ENCODE assay signal across 22 cellular contexts in the genomic region with DNA sequence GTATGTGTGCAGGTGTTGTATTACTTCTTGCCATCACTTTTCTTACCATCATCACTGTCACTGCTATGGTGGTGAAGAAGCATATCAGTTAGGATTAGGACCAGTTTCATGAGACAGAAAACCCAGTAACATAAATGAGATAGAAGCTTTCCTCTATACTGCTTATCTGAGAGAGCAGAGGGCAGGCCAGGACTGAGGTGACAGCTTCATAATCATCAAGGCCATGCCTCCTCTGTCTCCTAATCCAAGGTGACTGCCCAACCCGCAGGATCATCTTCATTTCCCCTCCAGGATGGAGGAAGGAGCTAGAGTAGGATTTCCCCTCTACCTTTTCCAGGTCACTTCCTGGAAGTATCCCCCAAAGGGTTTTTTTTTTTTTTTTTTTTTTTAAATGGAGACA. TPM values are rescaled to one million over a fixed set of nuclear protein-coding genes. Genes with fewer than 3 reads are reported as not detected.
A peak's percentile ranks its signal among the peaks of the same experiment; 100 is the strongest.
DNase-seq lines count a peak whose midpoint lies in the region; ATAC-seq and TF ChIP-seq lines count a peak whose summit lies in the region.
"Had no signal": no experiment of that assay in that cellular context is flagged by ENCODE, and none has a peak within 500 bp of the region (broad histone marks: within the 10 kb centered on the region; RNA-seq: fewer than 3 reads in every experiment).

No MANE protein-coding gene starts in this region.

- H4K20me1 ChIP-seq in DND-41 (ENCODE audit: insufficient read depth, low read length), result peaks cover 85% of the 10 kb centered on the region

- no peak for TF ChIP-seq CTCF in DND-41 (IDR thresholded peaks at IDR 0.05; ENCODE audit: borderline replicate concordance, extremely low read depth, low read length, poor library complexity, severe bottlenecking)
- TF ChIP-seq CTCF in activated CD8-positive, alpha-beta T cell treated with anti-CD3 and anti-CD28 coated beads for 36 hours (IDR thresholded peaks at IDR 0.05), result no peak

- peaks cover 100% of the 10 kb centered on the region for H3K79me2 ChIP-seq in DND-41 (ENCODE audit: insufficient read depth, low read length)

- H3K4me1 ChIP-seq in DND-41 (ENCODE audit: insufficient read depth, low read length), result peaks cover 63% of the 10 kb centered on the region

- peak overlapping the region; percentile 21 for H3K27ac ChIP-seq in DND-41 (ENCODE audit: low read length)
- H3K27ac ChIP-seq: 22Rv1, cardiac muscle cell, SJCRH30, upper lobe of left lung had no signal

- no peak overlapping the region for H3K4me3 Mint-ChIP-seq in activated CD4-positive, alpha-beta T cell treated with anti-CD3 and anti-CD28 coated beads for 36 hours
- H3K4me3 Mint-ChIP-seq in activated CD8-positive, alpha-beta T cell treated with anti-CD3 and anti-CD28 coated beads for 36 hours, result no peak overlapping the region
- H3K4me3 Mint-ChIP-seq in memory B cell, result peak overlapping the region; percentile 14
- H3K4me3 Mint-ChIP-seq: activated CD4-positive, alpha-beta T cell treated with anti-CD3 and anti-CD28 coated beads, Interleukin-2, amount 10 ng/mL, durations not matched to agents 24 days and 14 days had no signal

- no peaks in the 10 kb centered on the region for H3K9me3 ChIP-seq in DND-41 (ENCODE audit: insufficient read depth, low read length, severe bottlenecking)
- H3K9me3 ChIP-seq: Caco-2, SJCRH30, upper lobe of left lung had no signal

- no peak for DNase-seq in activated CD4-positive, alpha-beta T cell treated with anti-CD3 and anti-CD28 coated beads for 36 hours
- no peak for DNase-seq in activated CD4-positive, alpha-beta T cell treated with anti-CD3 and anti-CD28 coated beads, Interleukin-2, amount 50 U/mL, for 48 hours
- DNase-seq in DND-41 (no peak), memory B cell (ENCODE audit: low spot score in 2 of 2) (no peak), NCI-H526 (lab: John Stamatoyannopoulos, UW) (no peak)
- DNase-seq in activated CD8-positive, alpha-beta T cell treated with anti-CD3 and anti-CD28 coated beads for 36 hours, result no peak
- no peak for DNase-seq in stimulated activated CD4-positive, alpha-beta T cell treated with anti-CD3 and anti-CD28 coated beads, Interleukin-4, amount 100 ng/mL, for 4 hours
- DNase-seq: activated CD4-positive, alpha-beta T cell treated with anti-CD3 and anti-CD28 coated beads, Interleukin-2, amount 10 ng/mL, durations not matched to agents 24 days and 14 days; activated CD8-positive, alpha-beta memory T cell treated with anti-CD3 and anti-CD28 coated beads, Interleukin-2, amount 50 U/mL, for 48 hours; aorta; Caco-2; cortex of kidney; DMS79 treated with DMSO at 0.1 percent for 48 hours; Karpas-422; MV-4-11; NCI-H2171; NCI-H510A treated with DMSO at 0.1 percent for 48 hours; SJCRH30; upper lobe of left lung had no signal

- H3K27me3 Mint-ChIP-seq in activated CD4-positive, alpha-beta T cell treated with anti-CD3 and anti-CD28 coated beads for 36 hours, result no peaks in the 10 kb centered on the region
- no peaks in the 10 kb centered on the region for H3K27me3 Mint-ChIP-seq in activated CD8-positive, alpha-beta T cell treated with anti-CD3 and anti-CD28 coated beads for 36 hours
- no peaks in the 10 kb centered on the region for H3K27me3 Mint-ChIP-seq in memory B cell
- H3K27me3 Mint-ChIP-seq: activated CD4-positive, alpha-beta T cell treated with anti-CD3 and anti-CD28 coated beads, Interleukin-2, amount 10 ng/mL, durations not matched to agents 24 days and 14 days had no signal

- H3K4me3 ChIP-seq in DND-41 (ENCODE audit: low read depth in 1 of 2, low read length in 2 of 2), result no peak overlapping the region
- H3K4me3 ChIP-seq: cardiac muscle cell, SJCRH30, upper lobe of left lung had no signal

- H3K4me2 ChIP-seq in DND-41 (ENCODE audit: insufficient read depth, low read length), result no peak overlapping the region

- peaks cover 44% of the 10 kb centered on the region for H3K36me3 Mint-ChIP-seq in activated CD4-positive, alpha-beta T cell treated with anti-CD3 and anti-CD28 coated beads for 36 hours (ENCODE audit: low read depth)
- peaks cover 59% of the 10 kb centered on the region for H3K36me3 Mint-ChIP-seq in activated CD8-positive, alpha-beta T cell treated with anti-CD3 and anti-CD28 coated beads for 36 hours (ENCODE audit: low read depth)
- peaks cover 18% of the 10 kb centered on the region for H3K36me3 Mint-ChIP-seq in memory B cell

- POLR2A ChIA-PET in activated CD4-positive, alpha-beta T cell treated with anti-CD3 and anti-CD28 coated beads for 36 hours (lab: Charles Lee), result interaction anchor here (0.6 kb wide), 1 partner anchor 33 kb away, joined by 3 read pairs; no protein-coding TSS in a partner anchor
- POLR2A ChIA-PET in activated CD8-positive, alpha-beta T cell treated with anti-CD3 and anti-CD28 coated beads for 36 hours (lab: Charles Lee), result interaction anchor here (0.8 to 1.6 kb wide), 8 partner anchors 8 to 37 kb away, joined by 3 to 6 read pairs (median 4); a partner anchor contains a TSS

- peaks cover 88% of the 10 kb centered on the region for H3K4me1 Mint-ChIP-seq in activated CD4-positive, alpha-beta T cell treated with anti-CD3 and anti-CD28 coated beads for 36 hours
- H3K4me1 Mint-ChIP-seq in activated CD8-positive, alpha-beta T cell treated with anti-CD3 and anti-CD28 coated beads for 36 hours (ENCODE audit: low read depth), result peaks cover 83% of the 10 kb centered on the region
- H3K4me1 Mint-ChIP-seq in memory B cell, result peaks cover 60% of the 10 kb centered on the region

- no peak overlapping the region for H2AFZ ChIP-seq in DND-41 (ENCODE audit: low read depth, low read length)

- CTCF ChIA-PET in activated CD4-positive, alpha-beta T cell treated with anti-CD3 and anti-CD28 coated beads for 36 hours (lab: Charles Lee), result interaction anchor here (0.5 to 2.2 kb wide), 8 partner anchors 12 to 76 kb away, joined by 3 to 6 read pairs (median 4); no protein-coding TSS in a partner anchor
- CTCF ChIA-PET in activated CD8-positive, alpha-beta T cell treated with anti-CD3 and anti-CD28 coated beads for 36 hours (lab: Charles Lee), result interaction anchor here (1.0 to 1.6 kb wide), 3 partner anchors 32 to 73 kb away, joined by 3 read pairs; a partner anchor contains a TSS

- peak overlapping the region; percentile 87 for H3K27ac Mint-ChIP-seq in activated CD4-positive, alpha-beta T cell treated with anti-CD3 and anti-CD28 coated beads for 36 hours
- peak overlapping the region; percentile 97 for H3K27ac Mint-ChIP-seq in activated CD8-positive, alpha-beta T cell treated with anti-CD3 and anti-CD28 coated beads for 36 hours
- no peak overlapping the region for H3K27ac Mint-ChIP-seq in memory B cell
- H3K27ac Mint-ChIP-seq: activated CD4-positive, alpha-beta T cell treated with anti-CD3 and anti-CD28 coated beads, Interleukin-2, amount 10 ng/mL, durations not matched to agents 24 days and 14 days had no signal

- intact Hi-C loops in activated CD4-positive, alpha-beta T cell treated with anti-CD3 and anti-CD28 coated beads for 36 hours (cut with DNase I, micrococcal nuclease), result no loop called here
- intact Hi-C loops in activated CD8-positive, alpha-beta T cell treated with anti-CD3 and anti-CD28 coated beads for 36 hours (cut with micrococcal nuclease), result no loop called here

- no peaks in the 10 kb centered on the region for H3K9me3 Mint-ChIP-seq in activated CD4-positive, alpha-beta T cell treated with anti-CD3 and anti-CD28 coated beads for 36 hours (ENCODE audit: low read depth)
- no peaks in the 10 kb centered on the region for H3K9me3 Mint-ChIP-seq in activated CD8-positive, alpha-beta T cell treated with anti-CD3 and anti-CD28 coated beads for 36 hours
- H3K9me3 Mint-ChIP-seq in memory B cell, result no peaks in the 10 kb centered on the region

- no peak for ATAC-seq in activated CD4-positive, alpha-beta T cell treated with anti-CD3 and anti-CD28 coated beads for 36 hours
- ATAC-seq in DND-41 (ENCODE audit: insufficient read depth, low read depth) (no peak), memory B cell (ENCODE audit: low read depth) (no peak), GM19455 (IDR thresholded peaks at IDR 0.05; ENCODE audit: unreplicated experiment) (no peak)
- no peak for ATAC-seq in activated CD8-positive, alpha-beta T cell treated with anti-CD3 and anti-CD28 coated beads for 36 hours

- no peak overlapping the region for H3K9ac ChIP-seq in DND-41 (ENCODE audit: low read depth, low read length)

- H3K36me3 ChIP-seq in DND-41 (ENCODE audit: insufficient read depth, low read length), result peaks cover 90% of the 10 kb centered on the region
- H3K36me3 ChIP-seq: cardiac muscle cell, upper lobe of left lung had no signal

- no peaks in the 10 kb centered on the region for H3K27me3 ChIP-seq in DND-41 (ENCODE audit: insufficient read depth, low read length, poor library complexity)
- H3K27me3 ChIP-seq: cardiac muscle cell, SJCRH30, upper lobe of left lung had no signal

RNA-seq across cellular contexts. Expression of a gene that starts 35.4 kb away (rescaled TPM):
- total RNA-seq in activated CD4-positive, alpha-beta T cell treated with anti-CD3 and anti-CD28 coated beads for 36 hours, result 10 to 100 TPM; 45.8 to 45.9 TPM
- 10 to 100 TPM; 51.7 to 52.4 TPM for total RNA-seq in activated CD8-positive, alpha-beta T cell treated with anti-CD3 and anti-CD28 coated beads for 36 hours
